In genomic region chr10:57621466-57621865, GRCh38 we compare ENCODE assay signal across 33 cellular contexts.
"Had no signal": no experiment of that assay in that cellular context is flagged by ENCODE, and none has a peak within 500 bp of the region (broad histone marks: within the 10 kb centered on the region; RNA-seq: fewer than 3 reads in every experiment).

No MANE protein-coding gene starts in this region.

- DNase-seq: activated CD4-positive, alpha-beta memory T cell treated with anti-CD3 and anti-CD28 coated beads, Interleukin-2, amount 10 ng/mL, durations not matched to agents 7 days and 5 days; activated CD4-positive, alpha-beta T cell treated with anti-CD3 and anti-CD28 coated beads for 1 hour; activated CD4-positive, alpha-beta T cell treated with anti-CD3 and anti-CD28 coated beads for 48 hours; activated CD4-positive, CD25-positive, alpha-beta regulatory T cell; activated gamma-delta T cell; activated naive CD4-positive, alpha-beta T cell treated with Interleukin-2 at 50 U/mL for 16 hours; activated naive CD8-positive, alpha-beta T cell treated with anti-CD3 and anti-CD28 coated beads, Interleukin-2, amount 10 ng/mL, durations not matched to agents 7 days and 5 days; activated T-cell treated with anti-CD3 and anti-CD28 coated beads, Interleukin-2, amount 50 U/mL, for 24 hours; body of pancreas; Karpas-422; KBM-7; MG63; NCI-H1048; NCI-H1105 treated with DMSO at 0.1 percent for 48 hours; NCI-H1436; NCI-H1694; NCI-H1930; NCI-H2081 treated with DMSO at 0.1 percent for 48 hours; NCI-H226; NCI-H446 treated with DMSO at 0.1 percent for 48 hours; NCI-H524; SHP77 treated with DMSO at 0.1 percent for 48 hours; SW 1271; T-helper 1 cell; T-helper 2 cell; T1000; WERI-Rb-1 had no signal

- H3K9me3 Mint-ChIP-seq: activated naive CD8-positive, alpha-beta T cell treated with anti-CD3 and anti-CD28 coated beads, Interleukin-2, amount 10 ng/mL, durations not matched to agents 7 days and 5 days; activated T-helper 2 cell treated with anti-CD3 and anti-CD28 coated beads, Interferon-gamma antibody, Interleukin-2, Interleukin-4, amounts not matched to agents 10 μg/mL and 5 μg/mL and 100 μg/mL, durations not matched to agents 14 hours and 24 hours and 36 hours had no signal

- H3K4me1 Mint-ChIP-seq: activated CD4-positive, alpha-beta memory T cell treated with anti-CD3 and anti-CD28 coated beads, Interleukin-2, amount 10 ng/mL, durations not matched to agents 7 days and 5 days; activated naive CD4-positive, alpha-beta T cell treated with anti-CD3 and anti-CD28 coated beads, Interleukin-2, amount 50 U/mL, for 24 hours; activated naive CD8-positive, alpha-beta T cell treated with anti-CD3 and anti-CD28 coated beads, Interleukin-2, amount 10 ng/mL, durations not matched to agents 7 days and 5 days had no signal

- H3K9me3 ChIP-seq: body of pancreas, breast epithelium, MG63, SJSA1 had no signal

- H3K36me3 ChIP-seq: breast epithelium, MG63, SJSA1, WERI-Rb-1 had no signal

- H3K4me3 ChIP-seq: body of pancreas, breast epithelium, MG63, SJSA1 had no signal

- H3K27ac Mint-ChIP-seq: activated CD4-positive, alpha-beta memory T cell treated with anti-CD3 and anti-CD28 coated beads, Interleukin-2, amount 10 ng/mL, durations not matched to agents 7 days and 5 days; activated naive CD4-positive, alpha-beta T cell treated with anti-CD3 and anti-CD28 coated beads, Interleukin-2, amount 50 U/mL, for 24 hours; activated naive CD8-positive, alpha-beta T cell treated with anti-CD3 and anti-CD28 coated beads, Interleukin-2, amount 10 ng/mL, durations not matched to agents 7 days and 5 days; activated T-cell treated with anti-CD3 and anti-CD28 coated beads, Interleukin-2, amount 50 U/mL, for 24 hours; activated T-helper 2 cell treated with anti-CD3 and anti-CD28 coated beads, Interferon-gamma antibody, Interleukin-2, Interleukin-4, amounts not matched to agents 10 μg/mL and 5 μg/mL and 100 μg/mL, durations not matched to agents 14 hours and 24 hours and 36 hours had no signal

- ATAC-seq: body of pancreas, Panc1 had no signal

- FAIRE-seq: astrocyte had no signal

- H3K36me3 Mint-ChIP-seq: activated naive CD4-positive, alpha-beta T cell treated with anti-CD3 and anti-CD28 coated beads, Interleukin-2, amount 50 U/mL, for 24 hours; activated naive CD8-positive, alpha-beta T cell treated with anti-CD3 and anti-CD28 coated beads, Interleukin-2, amount 10 ng/mL, durations not matched to agents 7 days and 5 days had no signal

- H3K27me3 Mint-ChIP-seq: activated CD4-positive, alpha-beta memory T cell treated with anti-CD3 and anti-CD28 coated beads, Interleukin-2, amount 10 ng/mL, durations not matched to agents 7 days and 5 days; activated naive CD4-positive, alpha-beta T cell treated with anti-CD3 and anti-CD28 coated beads, Interleukin-2, amount 50 U/mL, for 24 hours; activated naive CD8-positive, alpha-beta T cell treated with anti-CD3 and anti-CD28 coated beads, Interleukin-2, amount 10 ng/mL, durations not matched to agents 7 days and 5 days; activated T-cell treated with anti-CD3 and anti-CD28 coated beads, Interleukin-2, amount 50 U/mL, for 24 hours had no signal

- H3K4me1 ChIP-seq: body of pancreas, breast epithelium, SJSA1 had no signal

- H3K27ac ChIP-seq: body of pancreas, breast epithelium, SJSA1, WERI-Rb-1 had no signal

- H3K4me3 Mint-ChIP-seq: activated CD4-positive, alpha-beta memory T cell treated with anti-CD3 and anti-CD28 coated beads, Interleukin-2, amount 10 ng/mL, durations not matched to agents 7 days and 5 days; activated naive CD4-positive, alpha-beta T cell treated with anti-CD3 and anti-CD28 coated beads, Interleukin-2, amount 50 U/mL, for 24 hours; activated naive CD8-positive, alpha-beta T cell treated with anti-CD3 and anti-CD28 coated beads, Interleukin-2, amount 10 ng/mL, durations not matched to agents 7 days and 5 days; activated T-cell treated with anti-CD3 and anti-CD28 coated beads, Interleukin-2, amount 50 U/mL, for 24 hours had no signal

- H3K27me3 ChIP-seq: body of pancreas, breast epithelium, MG63, SJSA1 had no signal
